Comparison of ENCODE assay signal across 1 cellular context in genomic region chr6:7100072-7100750, GRCh38.
TF ChIP-seq lines count a peak whose summit lies in the region.

No MANE protein-coding gene starts in this region.

TF ChIP-seq in K562, 482 proteins besides CTCF, POLR2A, EP300 and RAD21 (continued from another document and continues in another):
- TF ChIP-seq ARID4B (CRISPR knock-in tag; IDR thresholded peaks at IDR 0.05) = peak; percentile 37; the same call in 1 of the 2 replicates
- TF ChIP-seq ETS1 (conservative IDR thresholded peaks at IDR 0.05; ENCODE audit: control insufficient read depth, low read depth, low read length) = no peak
- TF ChIP-seq ZNF134 (CRISPR knock-in tag; conservative IDR thresholded peaks at IDR 0.05) = no peak
- no peak for TF ChIP-seq VEZF1 (CRISPR knock-in tag; IDR thresholded peaks at IDR 0.05)
- peak; percentile 60; the same call in 1 of the 2 replicates for TF ChIP-seq SP1 (CRISPR knock-in tag; IDR thresholded peaks at IDR 0.05)
- no peak for TF ChIP-seq ESRRB (CRISPR knock-in tag; IDR thresholded peaks at IDR 0.05; ENCODE audit: borderline replicate concordance)
- no peak for TF ChIP-seq HNRNPUL1 (IDR thresholded peaks at IDR 0.05; ENCODE audit: low read length)
- no peak for TF ChIP-seq RFX1 (IDR thresholded peaks at IDR 0.05)
- no peak for TF ChIP-seq SMARCA4 (IDR thresholded peaks at IDR 0.05)
- TF ChIP-seq ZNF79 (CRISPR knock-in tag; IDR thresholded peaks at IDR 0.05; ENCODE audit: low read depth) = no peak
- no peak for TF ChIP-seq HMBOX1 (IDR thresholded peaks at IDR 0.05)
- no peak for TF ChIP-seq NFIX (CRISPR knock-in tag; IDR thresholded peaks at IDR 0.05; ENCODE audit: low read depth)
- TF ChIP-seq ZNF165 (CRISPR knock-in tag; IDR thresholded peaks at IDR 0.05; ENCODE audit: borderline replicate concordance) = no peak
- no peak for TF ChIP-seq E2F5 (CRISPR knock-in tag; IDR thresholded peaks at IDR 0.05)
- TF ChIP-seq DACH1 (IDR thresholded peaks at IDR 0.05; ENCODE audit: partially characterized antibody) = no peak
- no peak for TF ChIP-seq IFI16 (CRISPR knock-in tag; IDR thresholded peaks at IDR 0.05)
- no peak for TF ChIP-seq RUNX1 (IDR thresholded peaks at IDR 0.05; ENCODE audit: low read depth)
- no peak for TF ChIP-seq EWSR1 (IDR thresholded peaks at IDR 0.05; ENCODE audit: borderline replicate concordance, low read depth, partially characterized antibody)
- no peak for TF ChIP-seq CBX1 (IDR thresholded peaks at IDR 0.05; ENCODE audit: low read depth)
- TF ChIP-seq ZNF830 (CRISPR knock-in tag; IDR thresholded peaks at IDR 0.05) = no peak
- no peak for TF ChIP-seq ZNF778 (CRISPR knock-in tag; IDR thresholded peaks at IDR 0.05)
- TF ChIP-seq TAF15 (IDR thresholded peaks at IDR 0.05; ENCODE audit: low read depth, low read length) = no peak
- no peak for TF ChIP-seq MAFK (IDR thresholded peaks at IDR 0.05; ENCODE audit: low read length)
- TF ChIP-seq CXXC5 (CRISPR knock-in tag; IDR thresholded peaks at IDR 0.05) = 0 out of 2 replicates have a peak, but pooled peaks have one; percentile 27
- no peak for TF ChIP-seq PRDM10 (IDR thresholded peaks at IDR 0.05; ENCODE audit: partially characterized antibody)
- TF ChIP-seq NRF1 (conservative IDR thresholded peaks at IDR 0.05 in 1 of 2, IDR thresholded peaks at IDR 0.05 in 1 of 2) = no peak
- TF ChIP-seq RBM34 (IDR thresholded peaks at IDR 0.05; ENCODE audit: borderline replicate concordance, insufficient read depth, low read length) = no peak
- no peak for TF ChIP-seq NCOA4 (IDR thresholded peaks at IDR 0.05; ENCODE audit: partially characterized antibody)
- no peak for TF ChIP-seq SIN3A (IDR thresholded peaks at IDR 0.05; ENCODE audit: borderline replicate concordance in 2 of 2, control insufficient read depth in 1 of 2, low read depth in 2 of 2, low read length in 2 of 2)
- no peak for TF ChIP-seq ZNF408 (CRISPR knock-in tag; IDR thresholded peaks at IDR 0.05; ENCODE audit: low read depth)
- no peak for TF ChIP-seq CEBPB (tag; IDR thresholded peaks at IDR 0.05)
- no peak for TF ChIP-seq CBFB (CRISPR knock-in tag; IDR thresholded peaks at IDR 0.05)
- TF ChIP-seq THAP12 (CRISPR knock-in tag; IDR thresholded peaks at IDR 0.05) = no peak
- 0 out of 2 replicates have a peak, but pooled peaks have one; percentile 19 for TF ChIP-seq CREB3L1 (IDR thresholded peaks at IDR 0.05; ENCODE audit: borderline replicate concordance, low read depth)
- no peak for TF ChIP-seq ZEB2 (IDR thresholded peaks at IDR 0.05)
- no peak for TF ChIP-seq SNAPC5 (CRISPR knock-in tag; IDR thresholded peaks at IDR 0.05)
- TF ChIP-seq FOSL1 (tag; conservative IDR thresholded peaks at IDR 0.05) = no peak
- TF ChIP-seq ZNF184 (CRISPR knock-in tag; IDR thresholded peaks at IDR 0.05) = no peak
- no peak for TF ChIP-seq ZNF444 (CRISPR knock-in tag; IDR thresholded peaks at IDR 0.05)
- TF ChIP-seq ZBTB49 (CRISPR knock-in tag; IDR thresholded peaks at IDR 0.05; ENCODE audit: borderline replicate concordance) = no peak
- no peak for TF ChIP-seq HLTF (IDR thresholded peaks at IDR 0.05)
- no peak for TF ChIP-seq CHD4 (IDR thresholded peaks at IDR 0.05; ENCODE audit: insufficient read depth, insufficient replicate concordance, low read depth, low read length, poor library complexity, severe bottlenecking)
- TF ChIP-seq FOXO4 (CRISPR knock-in tag; IDR thresholded peaks at IDR 0.05) = no peak
